Comparison of ENCODE assay signal across 20 cellular contexts in the genomic region with DNA sequence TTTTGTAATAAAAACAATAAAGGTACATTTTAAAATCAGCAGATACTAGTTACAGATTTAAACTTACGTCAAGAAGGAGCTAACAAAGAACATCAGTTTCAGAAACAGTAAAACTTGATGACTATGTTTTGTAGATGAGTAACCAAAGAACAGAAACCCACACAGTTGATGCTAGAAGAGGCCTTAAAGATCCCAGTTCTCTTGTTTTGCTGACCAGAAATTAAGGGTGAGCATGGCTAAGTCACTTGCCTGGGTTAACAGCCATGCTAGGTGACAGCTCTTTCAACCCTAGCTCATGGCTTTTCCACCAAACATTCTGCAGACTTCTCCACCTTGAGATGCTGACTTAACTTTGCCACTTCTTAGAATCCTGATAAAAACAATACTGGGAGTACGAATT. TPM values are rescaled to one million over a fixed set of nuclear protein-coding genes. Genes with fewer than 3 reads are reported as not detected.
A peak's percentile ranks its signal among the peaks of the same experiment; 100 is the strongest.
DNase-seq lines count a peak whose midpoint lies in the region; ATAC-seq, FAIRE-seq and TF ChIP-seq lines count a peak whose summit lies in the region.
"Had no signal": no experiment of that assay in that cellular context is flagged by ENCODE, and none has a peak within 500 bp of the region (broad histone marks: within the 10 kb centered on the region; RNA-seq: fewer than 3 reads in every experiment).

No MANE protein-coding gene starts in this region.

- no peaks in the 10 kb centered on the region for H3K27me3 Mint-ChIP-seq in activated T-cell treated with anti-CD3 and anti-CD28 coated beads, Interleukin-2, amount 50 U/mL, for 72 hours (ENCODE audit: low read depth)
- H3K27me3 Mint-ChIP-seq: CD4-positive, alpha-beta T cell had no signal

- 91% methylated on average over 2 of the region's 2 CpGs for WGBS in GM12878 (ENCODE audit: insufficient coverage, insufficient replicate concordance, low lambda C conversion rate, missing lambda C conversion rate)

- H3K9me3 ChIP-seq in GM12878 (replicated peaks; ENCODE audit: control insufficient read depth, insufficient read depth, low read length): no peaks in the 10 kb centered on the region
- no peaks in the 10 kb centered on the region for H3K9me3 ChIP-seq in gastrocnemius medialis
- H3K9me3 ChIP-seq: A549, Caco-2 had no signal

- DNase-seq in NCI-H82 (lab: John Stamatoyannopoulos, UW) (peak; percentile 46), NCI-H82 treated with DMSO at 0.1 percent for 48 hours (lab: John Stamatoyannopoulos, UW; ENCODE audit: unreplicated experiment) (no peak), activated T-cell treated with anti-CD3 and anti-CD28 coated beads for 4 hours (no peak), GM12878 (ENCODE audit: low read depth, low spot score) (no peak), gastrocnemius medialis (no peak)
- DNase-seq in activated T-cell treated with anti-CD3 and anti-CD28 coated beads, Interleukin-2, amount 50 U/mL, for 72 hours: peak in 1 of 2 donors; percentile 6
- DNase-seq in stimulated activated effector memory CD8-positive, alpha-beta T cell treated with anti-CD3 and anti-CD28 coated beads, Interleukin-12 subunit alpha, Interleukin-12 subunit beta, amount 100 ng/mL, for 72 hours (ENCODE audit: low spot score in 2 of 2): no peak
- DNase-seq: AML-193; Caco-2; CD4-positive, alpha-beta T cell; GOT3; H7 had no signal

- POLR2A ChIA-PET in GM12878 (lab: Charles Lee): no interaction called here

- no peaks in the 10 kb centered on the region; a peak in 1 of 4 replicates for H3K36me3 ChIP-seq in GM12878 (ENCODE audit: control insufficient read depth in 2 of 2, insufficient read depth in 2 of 2, low read length in 1 of 2)
- H3K36me3 ChIP-seq in gastrocnemius medialis: no peaks in the 10 kb centered on the region

- BruUV-seq in GM12878 (replicated peaks; lab: Mats Ljungman, UMichigan): no TSS peak

- H2AFZ ChIP-seq in GM12878 (ENCODE audit: control insufficient read depth, low read depth, low read length): no peak overlapping the region

- H3K4me3 ChIP-seq in GM12878 (no peak overlapping the region), gastrocnemius medialis (no peak overlapping the region)
- H3K4me3 ChIP-seq: A549 had no signal

- no peak for TF ChIP-seq RAD21 in GM12878 (IDR thresholded peaks at IDR 0.05; ENCODE audit: insufficient read depth, low read depth, low read length)

- H3K9me3 Mint-ChIP-seq in activated T-cell treated with anti-CD3 and anti-CD28 coated beads, Interleukin-2, amount 50 U/mL, for 72 hours: no peaks in the 10 kb centered on the region
- no peaks in the 10 kb centered on the region for H3K9me3 Mint-ChIP-seq in stimulated activated effector memory CD8-positive, alpha-beta T cell treated with anti-CD3 and anti-CD28 coated beads, Interleukin-12 subunit alpha, Interleukin-12 subunit beta, amount 100 ng/mL, for 72 hours
- H3K9me3 Mint-ChIP-seq: CD4-positive, alpha-beta T cell had no signal

- RAD21 ChIA-PET in GM12878 (lab: Charles Lee; ENCODE audit: unreplicated experiment): interaction anchor here (1.2 kb wide), 1 partner anchor 135 kb away, joined by 3 read pairs; no protein-coding TSS in a partner anchor

- H3K27ac ChIP-seq in GM12878 (ENCODE audit: control insufficient read depth, insufficient read depth) (no peak overlapping the region), gastrocnemius medialis (no peak overlapping the region)
- H3K27ac ChIP-seq: 22Rv1, A549, C4-2B had no signal

- H3K4me1 ChIP-seq in GM12878 (ENCODE audit: control insufficient read depth, insufficient read depth, low read length) (no peaks in the 10 kb centered on the region), gastrocnemius medialis (no peaks in the 10 kb centered on the region)
- H3K4me1 ChIP-seq: A549, Caco-2 had no signal

- H3K4me1 Mint-ChIP-seq in activated T-cell treated with anti-CD3 and anti-CD28 coated beads, Interleukin-2, amount 50 U/mL, for 72 hours (ENCODE audit: low read depth): peaks cover 12% of the 10 kb centered on the region
- peaks cover 7% of the 10 kb centered on the region for H3K4me1 Mint-ChIP-seq in stimulated activated effector memory CD8-positive, alpha-beta T cell treated with anti-CD3 and anti-CD28 coated beads, Interleukin-12 subunit alpha, Interleukin-12 subunit beta, amount 100 ng/mL, for 72 hours

- peak overlapping the region in 1 of 2 donors; percentile 30 for H3K4me3 Mint-ChIP-seq in activated T-cell treated with anti-CD3 and anti-CD28 coated beads, Interleukin-2, amount 50 U/mL, for 72 hours
- H3K4me3 Mint-ChIP-seq in stimulated activated effector memory CD8-positive, alpha-beta T cell treated with anti-CD3 and anti-CD28 coated beads, Interleukin-12 subunit alpha, Interleukin-12 subunit beta, amount 100 ng/mL, for 72 hours: no peak overlapping the region
- H3K4me3 Mint-ChIP-seq: CD4-positive, alpha-beta T cell had no signal

- no peak for FAIRE-seq in GM12878 (lab: Jason Lieb, UNC)
- FAIRE-seq: D721Med, G401.6, HepG2 had no signal

- in situ Hi-C loops in GM12878 (cut with MboI) (no loop called here), gastrocnemius medialis (cut with MboI; ENCODE audit: low sequenced_read_pairs in 4 of 4) (loop anchor here in 2 of 4 donors (25.0 kb wide), 1 partner anchor 562 kb away; no protein-coding TSS in a partner anchor)

- ATAC-seq in activated T-cell treated with anti-CD3 and anti-CD28 coated beads, Interleukin-2, amount 50 U/mL, for 72 hours (replicated peaks in 1 of 2): peak; percentile 90 to 96
- ATAC-seq in GM12878: peak; percentile 38; the same call in 1 of the 3 replicates
- peak; percentile 95 for ATAC-seq in stimulated activated effector memory CD8-positive, alpha-beta T cell treated with anti-CD3 and anti-CD28 coated beads, Interleukin-12 subunit alpha, Interleukin-12 subunit beta, amount 100 ng/mL, for 72 hours
- ATAC-seq in gastrocnemius medialis: no peak
- ATAC-seq: A549, HCT116, HepG2 had no signal

- TF ChIP-seq EP300 in GM12878 (IDR thresholded peaks at IDR 0.05; ENCODE audit: borderline replicate concordance in 1 of 2, control insufficient read depth in 1 of 2, low read depth in 2 of 2, low read length in 2 of 2): no peak

- intact Hi-C loops in GM12878 (cut with micrococcal nuclease; ENCODE audit: unreplicated experiment): no loop called here
- intact Hi-C loops in gastrocnemius medialis (cut with DNase I; ENCODE audit: low total_unique reads): no loop called here

- no peaks in the 10 kb centered on the region for H4K20me1 ChIP-seq in GM12878 (ENCODE audit: control insufficient read depth, insufficient read depth)

- SMC1A ChIA-PET in GM12878 (lab: Charles Lee; ENCODE audit: uncharacterized antibody, unreplicated experiment): interaction anchor here (1.2 kb wide), 1 partner anchor 15 kb away, joined by 3 read pairs; no protein-coding TSS in a partner anchor

- H3K36me3 Mint-ChIP-seq in activated T-cell treated with anti-CD3 and anti-CD28 coated beads, Interleukin-2, amount 50 U/mL, for 72 hours (ENCODE audit: insufficient read depth in 2 of 2): no peaks in the 10 kb centered on the region
- peaks cover 13% of the 10 kb centered on the region for H3K36me3 Mint-ChIP-seq in stimulated activated effector memory CD8-positive, alpha-beta T cell treated with anti-CD3 and anti-CD28 coated beads, Interleukin-12 subunit alpha, Interleukin-12 subunit beta, amount 100 ng/mL, for 72 hours

- CTCF ChIA-PET in GM12878 (lab: Yijun Ruan, JAX): interaction anchor here (0.8 to 1.6 kb wide), 2 partner anchors 28 to 256 kb away, joined by 3 to 7 read pairs; partner anchors contain the start of gene CFAP52

- no peak for TF ChIP-seq CTCF in GM12878 (IDR thresholded peaks at IDR 0.05 in 2 of 3, conservative IDR thresholded peaks at IDR 0.05 in 1 of 3; ENCODE audit: control insufficient read depth in 2 of 3, extremely low read depth in 1 of 3, insufficient read depth in 1 of 3, low read depth in 3 of 3, low read length in 3 of 3)
- TF ChIP-seq CTCF in gastrocnemius medialis (IDR thresholded peaks at IDR 0.05 in 4 of 5, conservative IDR thresholded peaks at IDR 0.05 in 1 of 5): no peak

- peak overlapping the region; percentile 66 for H3K27ac Mint-ChIP-seq in activated T-cell treated with anti-CD3 and anti-CD28 coated beads, Interleukin-2, amount 50 U/mL, for 72 hours
- H3K27ac Mint-ChIP-seq in stimulated activated effector memory CD8-positive, alpha-beta T cell treated with anti-CD3 and anti-CD28 coated beads, Interleukin-12 subunit alpha, Interleukin-12 subunit beta, amount 100 ng/mL, for 72 hours: no peak overlapping the region
- H3K27ac Mint-ChIP-seq: CD4-positive, alpha-beta T cell had no signal

- H3K4me2 ChIP-seq in GM12878 (ENCODE audit: control insufficient read depth, insufficient read depth): no peak overlapping the region
- H3K4me2 ChIP-seq: A549 had no signal

- H3K27me3 ChIP-seq in GM12878 (replicated peaks in 1 of 2; ENCODE audit: control insufficient read depth in 2 of 2, insufficient read depth in 2 of 2, low read length in 1 of 2): no peaks in the 10 kb centered on the region
- H3K27me3 ChIP-seq in gastrocnemius medialis: no peaks in the 10 kb centered on the region

- H3K9ac ChIP-seq in GM12878 (ENCODE audit: control insufficient read depth, insufficient read depth, low read length): no peak overlapping the region

- no peaks in the 10 kb centered on the region for H3K79me2 ChIP-seq in GM12878 (ENCODE audit: control insufficient read depth, insufficient read depth, low read length)

- TF ChIP-seq POLR2A in GM12878 (IDR thresholded peaks at IDR 0.05; ENCODE audit: low read depth, low read length) (no peak), gastrocnemius medialis (IDR thresholded peaks at IDR 0.05) (no peak)

RNA-seq across cellular contexts. Expression of gene STX8, which starts 26.4 kb away (rescaled TPM):
- total RNA-seq in activated T-cell treated with anti-CD3 and anti-CD28 coated beads, Interleukin-2, amount 50 U/mL, for 72 hours: 10 to 100 TPM; 53.8 to 61.3 TPM
- 160 and 173 TPM in 2 replicates for total RNA-seq in GM12878 (2013; cell fraction: nucleolus; rRNA removed)
- total RNA-seq in GM12878 (2014; rRNA removed) (49.1 and 67.5 TPM in 2 replicates), GM12878 (2014; rRNA removed; fragmentation: Illumina TruSeq; extraction: Trizol) (66.9 and 68.7 TPM in 2 replicates), GM12878 (2021) (47.9 and 51.3 TPM in 2 replicates), gastrocnemius medialis (10 to 100 TPM; 39.1 to 67.7 (median 58.2) TPM)
- 30.9 TPM for polyA plus RNA-seq in GM12878 (2011; ENCODE audit: low read depth)
- polyA plus RNA-seq in GM12878 (2011; rRNA removed) (110 and 123 TPM in 2 replicates), GM12878 (2014; fragmentation: Illumina TruSeq; extraction: Trizol) (49.0 and 54.9 TPM in 2 replicates), GM12878 (2014; fragmentation: Nextera tagmentation; extraction: Ambion mirVana) (100 to 1,000 TPM; 147 to 151 TPM), GM12878 (2014; rRNA removed) (53.9 and 72.5 TPM in 2 replicates), GM12878 (2016; fragmentation: Nextera tagmentation; extraction: Ambion mirVana) (10 to 100 TPM; 73.3 to 73.6 TPM)
- 39.7 and 54.7 TPM in 2 replicates for polyA plus RNA-seq in GM12878 (2011; cell fraction: cytosol; rRNA removed)
- polyA plus RNA-seq in GM12878 (2011; cell fraction: nucleus; rRNA removed): 39.7 and 47.6 TPM in 2 replicates
- 90.8 and 99.2 TPM in 2 replicates for polyA plus RNA-seq in GM12878 (2012)
- polyA minus RNA-seq in GM12878 (2011; rRNA and poly(A)+ RNA removed): 52.3 and 78.7 TPM in 2 replicates
- polyA minus RNA-seq in GM12878 (2011; cell fraction: cytosol; rRNA and poly(A)+ RNA removed): 15.0 and 18.0 TPM in 2 replicates
- polyA minus RNA-seq in GM12878 (2011; cell fraction: nucleus; rRNA and poly(A)+ RNA removed): 26.7 and 34.3 TPM in 2 replicates

RNA-seq across cellular contexts. Expression of gene CFAP52, which starts 27.2 kb away (rescaled TPM):
- total RNA-seq in activated T-cell treated with anti-CD3 and anti-CD28 coated beads, Interleukin-2, amount 50 U/mL, for 72 hours: under 1 TPM; 0.28 to 0.77 TPM
- total RNA-seq in GM12878 (2013; cell fraction: nucleolus; rRNA removed): not detected in 2 replicates
- total RNA-seq in GM12878 (2014; rRNA removed) (not detected in 2 replicates), GM12878 (2014; rRNA removed; fragmentation: Illumina TruSeq; extraction: Trizol) (not detected in 2 replicates), GM12878 (2021) (not detected in 2 replicates), gastrocnemius medialis (not detected)
- not detected for polyA plus RNA-seq in GM12878 (2011; ENCODE audit: low read depth)
- polyA plus RNA-seq in GM12878 (2011; rRNA removed) (0.05 TPM in 1 of 2 replicates, not detected in the other), GM12878 (2014; fragmentation: Illumina TruSeq; extraction: Trizol) (not detected in 2 replicates), GM12878 (2014; fragmentation: Nextera tagmentation; extraction: Ambion mirVana) (under 1 TPM in 1 of 2 experiments, not detected in 1; 0.14 TPM), GM12878 (2014; rRNA removed) (not detected in 2 replicates), GM12878 (2016; fragmentation: Nextera tagmentation; extraction: Ambion mirVana) (not detected)
- polyA plus RNA-seq in GM12878 (2011; cell fraction: cytosol; rRNA removed): not detected in 2 replicates
- polyA plus RNA-seq in GM12878 (2011; cell fraction: nucleus; rRNA removed): 0.38 TPM in 1 of 2 replicates, not detected in the other
- polyA plus RNA-seq in GM12878 (2012): not detected in 2 replicates
- polyA minus RNA-seq in GM12878 (2011; rRNA and poly(A)+ RNA removed): not detected in 2 replicates
- not detected in 2 replicates for polyA minus RNA-seq in GM12878 (2011; cell fraction: cytosol; rRNA and poly(A)+ RNA removed)
- not detected in 2 replicates for polyA minus RNA-seq in GM12878 (2011; cell fraction: nucleus; rRNA and poly(A)+ RNA removed)
- total RNA-seq: Caco-2; CD4-positive, alpha-beta T cell; H7; HepG2 had no signal
- polyA plus RNA-seq: BJ, HepG2 had no signal

Comparison
In these comparisons a context has a peak if more than half of its experiments do, and no peak if none do; other contexts are left out.
1. ATAC-seq: peak in activated T-cell treated with anti-CD3 and anti-CD28 coated beads, Interleukin-2, amount 50 U/mL, for 72 hours (2 of 2), GM12878 (single experiment) and stimulated activated effector memory CD8-positive, alpha-beta T cell treated with anti-CD3 and anti-CD28 coated beads, Interleukin-12 subunit alpha, Interleukin-12 subunit beta, amount 100 ng/mL, for 72 hours (single experiment); none in gastrocnemius medialis (0 of 2).